1 cellular context compared by ENCODE assay signal in genomic region chr17:58325289-58325726, GRCh38.
TF ChIP-seq lines count a peak whose summit lies in the region.

No MANE protein-coding gene starts in this region.

TF ChIP-seq in SK-N-SH, 30 proteins besides CTCF, POLR2A, EP300 and RAD21 (continued from another document):
- TF ChIP-seq ELF1 (IDR thresholded peaks at IDR 0.05) (no peak), USF2 (IDR thresholded peaks at IDR 0.05; ENCODE audit: borderline replicate concordance, low read depth, low read length) (no peak), FOXJ3 (CRISPR knock-in tag; IDR thresholded peaks at IDR 0.05) (no peak), FOSL2 (IDR thresholded peaks at IDR 0.05; ENCODE audit: borderline replicate concordance, low read depth) (no peak), CHD2 (IDR thresholded peaks at IDR 0.05; ENCODE audit: low read length, partially characterized antibody) (no peak), GABPA (IDR thresholded peaks at IDR 0.05; ENCODE audit: low read depth) (no peak)
TF ChIP-seq in SK-N-SH: peak in this region for 0.
